In genomic region chr10:71597821-71598498, GRCh38 we compare ENCODE assay signal across 10 cellular contexts.
A peak's percentile ranks its signal among the peaks of the same experiment; 100 is the strongest.
DNase-seq lines count a peak whose midpoint lies in the region; ATAC-seq, FAIRE-seq and TF ChIP-seq lines count a peak whose summit lies in the region.
"Had no signal": no experiment of that assay in that cellular context is flagged by ENCODE, and none has a peak within 500 bp of the region (broad histone marks: within the 10 kb centered on the region; RNA-seq: fewer than 3 reads in every experiment).

No MANE protein-coding gene starts in this region.

- peak; percentile 83 to 90 (median 86) for ATAC-seq in right lobe of liver
- no peak for ATAC-seq in activated CD8-positive, alpha-beta T cell treated with anti-CD3 and anti-CD28 coated beads for 36 hours
- ATAC-seq: T-cell had no signal

- H4K20me1 ChIP-seq in astrocyte (ENCODE audit: insufficient read depth, low read length) = no peaks in the 10 kb centered on the region
- H4K20me1 ChIP-seq in MM.1S (ENCODE audit: insufficient read depth, low read length) = no peaks in the 10 kb centered on the region

- no peak overlapping the region for H3K4me3 ChIP-seq in astrocyte (ENCODE audit: insufficient read depth, low read depth, low read length)
- H3K4me3 ChIP-seq in right lobe of liver = no peak overlapping the region
- no peak overlapping the region for H3K4me3 ChIP-seq in transverse colon
- no peak overlapping the region for H3K4me3 ChIP-seq in MM.1S (ENCODE audit: low read length)

- no peak overlapping the region for H3K27ac ChIP-seq in astrocyte (ENCODE audit: low read depth, low read length)
- peak overlapping the region; percentile 51 to 78 (median 70) for H3K27ac ChIP-seq in right lobe of liver
- H3K27ac ChIP-seq in transverse colon = peak overlapping the region; percentile 67 to 76 (median 74)
- H3K27ac ChIP-seq in MM.1S (ENCODE audit: low read length) = no peak overlapping the region

- no peak overlapping the region for H3K27ac Mint-ChIP-seq in astrocyte (ENCODE audit: unreplicated experiment)
- no peak overlapping the region for H3K27ac Mint-ChIP-seq in activated CD8-positive, alpha-beta T cell treated with anti-CD3 and anti-CD28 coated beads for 36 hours
- H3K27ac Mint-ChIP-seq: T-cell had no signal

- no peaks in the 10 kb centered on the region for H3K9me3 Mint-ChIP-seq in astrocyte (ENCODE audit: unreplicated experiment)
- no peaks in the 10 kb centered on the region for H3K9me3 Mint-ChIP-seq in activated CD8-positive, alpha-beta T cell treated with anti-CD3 and anti-CD28 coated beads for 36 hours
- H3K9me3 Mint-ChIP-seq: T-cell had no signal

- no peak for TF ChIP-seq EP300 in transverse colon (IDR thresholded peaks at IDR 0.05; ENCODE audit: low read depth)

- H3K4me1 ChIP-seq in astrocyte (ENCODE audit: insufficient read depth, low read length) (peaks cover 15% of the 10 kb centered on the region), right lobe of liver (peaks cover 0 to 58% (median 17%) of the 10 kb centered on the region in 4 donors), transverse colon (peaks cover 3 to 22% (median 10%) of the 10 kb centered on the region in 4 donors), MM.1S (ENCODE audit: low read length) (no peaks in the 10 kb centered on the region)

- DNase-seq in NCI-H2029 (lab: John Stamatoyannopoulos, UW) (peak; percentile 54), NCI-H2029 treated with DMSO at 0.1 percent for 48 hours (lab: John Stamatoyannopoulos, UW) (no peak), astrocyte (ENCODE audit: low read depth) (no peak), right lobe of liver (peak; percentile 86 to 96 (median 95)), transverse colon (peak; percentile 21), MM.1S (no peak)
- no peak for DNase-seq in activated CD8-positive, alpha-beta memory T cell treated with anti-CD3 and anti-CD28 coated beads, Interleukin-2, amount 50 U/mL, for 4 hours
- no peak for DNase-seq in activated CD8-positive, alpha-beta T cell treated with anti-CD3 and anti-CD28 coated beads for 36 hours

- no peak overlapping the region for H3K4me3 Mint-ChIP-seq in astrocyte (ENCODE audit: unreplicated experiment)
- no peak overlapping the region for H3K4me3 Mint-ChIP-seq in activated CD8-positive, alpha-beta T cell treated with anti-CD3 and anti-CD28 coated beads for 36 hours
- H3K4me3 Mint-ChIP-seq: T-cell had no signal

- H3F3A ChIP-seq in MM.1S (ENCODE audit: insufficient read depth, low read length) = no peaks in the 10 kb centered on the region

- H3K36me3 ChIP-seq in astrocyte (ENCODE audit: insufficient read depth, low read length) (no peaks in the 10 kb centered on the region), right lobe of liver (no peaks in the 10 kb centered on the region), transverse colon (no peaks in the 10 kb centered on the region), MM.1S (replicated peaks; ENCODE audit: insufficient read depth, low read length) (no peaks in the 10 kb centered on the region)

- H3K79me2 ChIP-seq in astrocyte (ENCODE audit: insufficient read depth, low read length) (no peaks in the 10 kb centered on the region), MM.1S (ENCODE audit: low read length) (no peaks in the 10 kb centered on the region)

- peak; percentile 25 for TF ChIP-seq POLR2A in right lobe of liver (IDR thresholded peaks at IDR 0.05)
- TF ChIP-seq POLR2A in transverse colon (IDR thresholded peaks at IDR 0.05) = no peak

- intact Hi-C loops in right lobe of liver (cut with DNase I) = no loop called here
- intact Hi-C loops in transverse colon (cut with DNase I; ENCODE audit: low total_unique reads) = no loop called here
- intact Hi-C loops in activated CD8-positive, alpha-beta T cell treated with anti-CD3 and anti-CD28 coated beads for 36 hours (cut with micrococcal nuclease) = no loop called here

- H3K27me3 ChIP-seq in astrocyte (ENCODE audit: insufficient read depth, low read length) = no peaks in the 10 kb centered on the region
- H3K27me3 ChIP-seq in right lobe of liver = no peaks in the 10 kb centered on the region
- H3K27me3 ChIP-seq in transverse colon = no peaks in the 10 kb centered on the region
- peaks cover 2% of the 10 kb centered on the region; the same call in 1 of the 2 replicates for H3K27me3 ChIP-seq in MM.1S (replicated peaks; ENCODE audit: insufficient read depth, low read length)

- H2AFZ ChIP-seq in astrocyte (ENCODE audit: low read depth, low read length) (no peak overlapping the region), MM.1S (ENCODE audit: low read length) (no peak overlapping the region)

- H3K27me3 Mint-ChIP-seq in astrocyte (ENCODE audit: low read depth, unreplicated experiment) = peaks cover 33% of the 10 kb centered on the region
- no peaks in the 10 kb centered on the region for H3K27me3 Mint-ChIP-seq in activated CD8-positive, alpha-beta T cell treated with anti-CD3 and anti-CD28 coated beads for 36 hours
- H3K27me3 Mint-ChIP-seq: T-cell had no signal

- 11% methylated on average over 6 of the region's 12 CpGs for whole genome bisulfite sequencing in right lobe of liver (ENCODE audit: insufficient coverage, low coverage, low lambda C conversion rate, missing lambda C conversion rate)
- WGBS in transverse colon (ENCODE audit: low coverage in 1 of 2), 2 donors = 44% methylated on average over 12 of the region's 12 CpGs; no CpG with 5 or more reads in 1 of the 2 donors

- no peak for FAIRE-seq in astrocyte (lab: Jason Lieb, UNC)
- FAIRE-seq: A204.1 had no signal

- H3K4me1 Mint-ChIP-seq in astrocyte (ENCODE audit: low read depth, unreplicated experiment) = peaks cover 12% of the 10 kb centered on the region
- H3K4me1 Mint-ChIP-seq in activated CD8-positive, alpha-beta T cell treated with anti-CD3 and anti-CD28 coated beads for 36 hours (ENCODE audit: low read depth) = peaks cover 12% of the 10 kb centered on the region
- H3K4me1 Mint-ChIP-seq: T-cell had no signal

- H3K9me2 ChIP-seq in MM.1S (replicated peaks; ENCODE audit: insufficient read depth, low read length) = no peaks in the 10 kb centered on the region

- peaks cover 2% of the 10 kb centered on the region for H3K9me3 ChIP-seq in astrocyte (ENCODE audit: insufficient read depth, low read depth, low read length)
- H3K9me3 ChIP-seq in right lobe of liver = no peaks in the 10 kb centered on the region
- no peaks in the 10 kb centered on the region for H3K9me3 ChIP-seq in transverse colon
- H3K9me3 ChIP-seq in MM.1S (replicated peaks; ENCODE audit: insufficient read depth, low read length) = no peaks in the 10 kb centered on the region

- H3K9ac ChIP-seq in astrocyte (ENCODE audit: low read length) = peak overlapping the region; percentile 36
- H3K9ac ChIP-seq in MM.1S (ENCODE audit: low read length) = no peak overlapping the region

- TF ChIP-seq CTCF in astrocyte (IDR thresholded peaks at IDR 0.05; ENCODE audit: insufficient read depth, low read depth, low read length) (no peak), right lobe of liver (IDR thresholded peaks at IDR 0.05) (no peak), transverse colon (IDR thresholded peaks at IDR 0.05) (no peak), MM.1S (IDR thresholded peaks at IDR 0.05; ENCODE audit: low read length) (no peak)
- TF ChIP-seq CTCF in activated CD8-positive, alpha-beta T cell treated with anti-CD3 and anti-CD28 coated beads for 36 hours (IDR thresholded peaks at IDR 0.05) = no peak

- H3K4me2 ChIP-seq in astrocyte (ENCODE audit: low read length) (no peak overlapping the region), MM.1S (ENCODE audit: low read depth, low read length) (no peak overlapping the region)

- CTCF ChIA-PET in activated CD8-positive, alpha-beta T cell treated with anti-CD3 and anti-CD28 coated beads for 36 hours (lab: Charles Lee) = interaction anchor here (1.9 kb wide), 1 partner anchor 202 kb away, joined by 4 read pairs; the partner anchor contains the start of gene CDH23

- peaks cover 2% of the 10 kb centered on the region for H3K36me3 Mint-ChIP-seq in astrocyte (ENCODE audit: low read depth, unreplicated experiment)
- no peaks in the 10 kb centered on the region for H3K36me3 Mint-ChIP-seq in activated CD8-positive, alpha-beta T cell treated with anti-CD3 and anti-CD28 coated beads for 36 hours (ENCODE audit: low read depth)
- H3K36me3 Mint-ChIP-seq: T-cell had no signal

- POLR2A ChIA-PET in activated CD8-positive, alpha-beta T cell treated with anti-CD3 and anti-CD28 coated beads for 36 hours (lab: Charles Lee) = no interaction called here

- in situ Hi-C loops in transverse colon (cut with MboI; ENCODE audit: low pct_ligation_motif_present in 1 of 4, low pct_unique_long_range_greater_than_20kb in 1 of 4, low sequenced_read_pairs in 3 of 4) = loop anchor here in 1 of 4 donors (10.0 kb wide), 1 partner anchor 283 kb away; the partner anchor contains the start of gene SLC29A3

Comparison
In these comparisons a context has a peak if more than half of its experiments do, and no peak if none do; other contexts are left out.
1. DNase-seq: peak in NCI-H2029 (single experiment), right lobe of liver (3 of 3) and transverse colon (single experiment); none in NCI-H2029 treated with DMSO at 0.1 percent for 48 hours (single experiment), astrocyte (single experiment), MM.1S (single experiment), activated CD8-positive, alpha-beta memory T cell treated with anti-CD3 and anti-CD28 coated beads, Interleukin-2, amount 50 U/mL, for 4 hours (single experiment) and activated CD8-positive, alpha-beta T cell treated with anti-CD3 and anti-CD28 coated beads for 36 hours (single experiment).
2. H3K27ac ChIP-seq: peak in right lobe of liver (3 of 3) and transverse colon (4 of 4); none in astrocyte (single experiment) and MM.1S (single experiment).